1 cellular context compared by ENCODE assay signal in the genomic region with DNA sequence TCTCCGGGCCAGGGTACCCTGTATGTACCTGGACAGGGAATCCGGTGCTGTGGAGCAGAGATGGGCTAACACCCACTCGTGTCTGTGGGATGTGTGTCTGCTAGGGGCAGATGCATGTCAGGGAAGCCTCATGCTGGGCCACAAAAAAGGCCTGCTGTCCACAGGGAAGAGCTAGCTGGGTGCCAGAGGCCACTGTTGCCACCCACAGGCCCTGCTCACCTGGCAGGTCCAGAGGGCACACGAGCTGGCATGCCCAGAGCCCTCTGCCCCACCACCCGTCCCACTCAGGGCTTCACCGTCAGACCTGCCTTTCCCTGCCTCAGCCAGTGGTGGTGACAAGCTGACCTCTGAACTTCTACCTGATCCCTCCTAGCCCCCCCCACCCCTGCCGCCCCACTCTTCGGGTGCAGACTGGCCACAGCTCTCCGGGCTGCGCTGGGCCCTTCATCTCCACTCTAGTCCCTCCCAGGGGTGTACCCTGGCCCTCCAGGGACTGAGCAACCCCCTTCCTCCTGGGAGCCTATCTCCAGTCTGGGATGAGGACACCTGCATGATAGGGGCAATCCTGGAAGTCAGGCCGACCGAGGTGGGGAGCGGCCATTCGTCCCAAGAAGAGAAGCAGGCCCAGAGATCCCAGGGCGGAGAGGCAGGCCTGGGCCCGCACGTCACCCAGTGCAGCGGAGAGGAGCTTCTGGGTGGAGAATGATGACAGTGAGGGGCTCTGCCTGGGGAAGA.
TF ChIP-seq lines count a peak whose summit lies in the region.

No MANE protein-coding gene starts in this region.

TF ChIP-seq in K562, 482 proteins besides CTCF, POLR2A, EP300 and RAD21 (continued from another document and continues in another):
- TF ChIP-seq, protein P1, sequence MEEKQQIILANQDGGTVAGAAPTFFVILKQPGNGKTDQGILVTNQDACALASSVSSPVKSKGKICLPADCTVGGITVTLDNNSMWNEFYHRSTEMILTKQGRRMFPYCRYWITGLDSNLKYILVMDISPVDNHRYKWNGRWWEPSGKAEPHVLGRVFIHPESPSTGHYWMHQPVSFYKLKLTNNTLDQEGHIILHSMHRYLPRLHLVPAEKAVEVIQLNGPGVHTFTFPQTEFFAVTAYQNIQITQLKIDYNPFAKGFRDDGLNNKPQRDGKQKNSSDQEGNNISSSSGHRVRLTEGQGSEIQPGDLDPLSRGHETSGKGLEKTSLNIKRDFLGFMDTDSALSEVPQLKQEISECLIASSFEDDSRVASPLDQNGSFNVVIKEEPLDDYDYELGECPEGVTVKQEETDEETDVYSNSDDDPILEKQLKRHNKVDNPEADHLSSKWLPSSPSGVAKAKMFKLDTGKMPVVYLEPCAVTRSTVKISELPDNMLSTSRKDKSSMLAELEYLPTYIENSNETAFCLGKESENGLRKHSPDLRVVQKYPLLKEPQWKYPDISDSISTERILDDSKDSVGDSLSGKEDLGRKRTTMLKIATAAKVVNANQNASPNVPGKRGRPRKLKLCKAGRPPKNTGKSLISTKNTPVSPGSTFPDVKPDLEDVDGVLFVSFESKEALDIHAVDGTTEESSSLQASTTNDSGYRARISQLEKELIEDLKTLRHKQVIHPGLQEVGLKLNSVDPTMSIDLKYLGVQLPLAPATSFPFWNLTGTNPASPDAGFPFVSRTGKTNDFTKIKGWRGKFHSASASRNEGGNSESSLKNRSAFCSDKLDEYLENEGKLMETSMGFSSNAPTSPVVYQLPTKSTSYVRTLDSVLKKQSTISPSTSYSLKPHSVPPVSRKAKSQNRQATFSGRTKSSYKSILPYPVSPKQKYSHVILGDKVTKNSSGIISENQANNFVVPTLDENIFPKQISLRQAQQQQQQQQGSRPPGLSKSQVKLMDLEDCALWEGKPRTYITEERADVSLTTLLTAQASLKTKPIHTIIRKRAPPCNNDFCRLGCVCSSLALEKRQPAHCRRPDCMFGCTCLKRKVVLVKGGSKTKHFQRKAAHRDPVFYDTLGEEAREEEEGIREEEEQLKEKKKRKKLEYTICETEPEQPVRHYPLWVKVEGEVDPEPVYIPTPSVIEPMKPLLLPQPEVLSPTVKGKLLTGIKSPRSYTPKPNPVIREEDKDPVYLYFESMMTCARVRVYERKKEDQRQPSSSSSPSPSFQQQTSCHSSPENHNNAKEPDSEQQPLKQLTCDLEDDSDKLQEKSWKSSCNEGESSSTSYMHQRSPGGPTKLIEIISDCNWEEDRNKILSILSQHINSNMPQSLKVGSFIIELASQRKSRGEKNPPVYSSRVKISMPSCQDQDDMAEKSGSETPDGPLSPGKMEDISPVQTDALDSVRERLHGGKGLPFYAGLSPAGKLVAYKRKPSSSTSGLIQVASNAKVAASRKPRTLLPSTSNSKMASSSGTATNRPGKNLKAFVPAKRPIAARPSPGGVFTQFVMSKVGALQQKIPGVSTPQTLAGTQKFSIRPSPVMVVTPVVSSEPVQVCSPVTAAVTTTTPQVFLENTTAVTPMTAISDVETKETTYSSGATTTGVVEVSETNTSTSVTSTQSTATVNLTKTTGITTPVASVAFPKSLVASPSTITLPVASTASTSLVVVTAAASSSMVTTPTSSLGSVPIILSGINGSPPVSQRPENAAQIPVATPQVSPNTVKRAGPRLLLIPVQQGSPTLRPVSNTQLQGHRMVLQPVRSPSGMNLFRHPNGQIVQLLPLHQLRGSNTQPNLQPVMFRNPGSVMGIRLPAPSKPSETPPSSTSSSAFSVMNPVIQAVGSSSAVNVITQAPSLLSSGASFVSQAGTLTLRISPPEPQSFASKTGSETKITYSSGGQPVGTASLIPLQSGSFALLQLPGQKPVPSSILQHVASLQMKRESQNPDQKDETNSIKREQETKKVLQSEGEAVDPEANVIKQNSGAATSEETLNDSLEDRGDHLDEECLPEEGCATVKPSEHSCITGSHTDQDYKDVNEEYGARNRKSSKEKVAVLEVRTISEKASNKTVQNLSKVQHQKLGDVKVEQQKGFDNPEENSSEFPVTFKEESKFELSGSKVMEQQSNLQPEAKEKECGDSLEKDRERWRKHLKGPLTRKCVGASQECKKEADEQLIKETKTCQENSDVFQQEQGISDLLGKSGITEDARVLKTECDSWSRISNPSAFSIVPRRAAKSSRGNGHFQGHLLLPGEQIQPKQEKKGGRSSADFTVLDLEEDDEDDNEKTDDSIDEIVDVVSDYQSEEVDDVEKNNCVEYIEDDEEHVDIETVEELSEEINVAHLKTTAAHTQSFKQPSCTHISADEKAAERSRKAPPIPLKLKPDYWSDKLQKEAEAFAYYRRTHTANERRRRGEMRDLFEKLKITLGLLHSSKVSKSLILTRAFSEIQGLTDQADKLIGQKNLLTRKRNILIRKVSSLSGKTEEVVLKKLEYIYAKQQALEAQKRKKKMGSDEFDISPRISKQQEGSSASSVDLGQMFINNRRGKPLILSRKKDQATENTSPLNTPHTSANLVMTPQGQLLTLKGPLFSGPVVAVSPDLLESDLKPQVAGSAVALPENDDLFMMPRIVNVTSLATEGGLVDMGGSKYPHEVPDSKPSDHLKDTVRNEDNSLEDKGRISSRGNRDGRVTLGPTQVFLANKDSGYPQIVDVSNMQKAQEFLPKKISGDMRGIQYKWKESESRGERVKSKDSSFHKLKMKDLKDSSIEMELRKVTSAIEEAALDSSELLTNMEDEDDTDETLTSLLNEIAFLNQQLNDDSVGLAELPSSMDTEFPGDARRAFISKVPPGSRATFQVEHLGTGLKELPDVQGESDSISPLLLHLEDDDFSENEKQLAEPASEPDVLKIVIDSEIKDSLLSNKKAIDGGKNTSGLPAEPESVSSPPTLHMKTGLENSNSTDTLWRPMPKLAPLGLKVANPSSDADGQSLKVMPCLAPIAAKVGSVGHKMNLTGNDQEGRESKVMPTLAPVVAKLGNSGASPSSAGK (IDR thresholded peaks at IDR 0.05): no peak
- TF ChIP-seq NR1H2 (CRISPR knock-in tag; IDR thresholded peaks at IDR 0.05) (no peak), SRSF9 (IDR thresholded peaks at IDR 0.05; ENCODE audit: borderline replicate concordance, low read depth, low read length) (no peak), RBFOX2 (IDR thresholded peaks at IDR 0.05; ENCODE audit: low read depth, low read length) (no peak), SMAD1 (IDR thresholded peaks at IDR 0.05; ENCODE audit: low read depth, low read length, partially characterized antibody) (no peak), HMG20B (CRISPR knock-in tag; IDR thresholded peaks at IDR 0.05) (no peak), NRF1 (conservative IDR thresholded peaks at IDR 0.05 in 1 of 2, IDR thresholded peaks at IDR 0.05 in 1 of 2) (no peak; a peak in 1 of 4 replicates), MAFG (tag; conservative IDR thresholded peaks at IDR 0.05) (no peak), CHD1 (IDR thresholded peaks at IDR 0.05; ENCODE audit: low read length) (no peak), ZNF316 (IDR thresholded peaks at IDR 0.05) (no peak), LEF1 (IDR thresholded peaks at IDR 0.05) (no peak), BCOR (IDR thresholded peaks at IDR 0.05) (no peak), ETV1 (tag; conservative IDR thresholded peaks at IDR 0.05; ENCODE audit: low read depth) (no peak), ZBTB8A (IDR thresholded peaks at IDR 0.05; ENCODE audit: partially characterized antibody) (no peak), ZNF695 (CRISPR knock-in tag; IDR thresholded peaks at IDR 0.05) (no peak), CBFB (CRISPR knock-in tag; IDR thresholded peaks at IDR 0.05) (0 out of 2 replicates have a peak, but pooled peaks have one; percentile 25), ZNF23 (CRISPR knock-in tag; IDR thresholded peaks at IDR 0.05) (no peak), GATAD2A (IDR thresholded peaks at IDR 0.05) (no peak), ZNF785 (CRISPR knock-in tag; IDR thresholded peaks at IDR 0.05) (no peak), FOXJ3 (CRISPR knock-in tag; IDR thresholded peaks at IDR 0.05) (no peak), BRD9 (IDR thresholded peaks at IDR 0.05; ENCODE audit: low read depth, partially characterized antibody) (no peak), THRAP3 (IDR thresholded peaks at IDR 0.05; ENCODE audit: borderline replicate concordance) (no peak), RBM22 (IDR thresholded peaks at IDR 0.05; ENCODE audit: low read depth, low read length, poor library complexity, severe bottlenecking) (no peak), SAP30 (IDR thresholded peaks at IDR 0.05; ENCODE audit: borderline replicate concordance, insufficient read depth, low read depth, low read length, poor library complexity, severe bottlenecking) (peak; percentile 18)
- TF ChIP-seq, protein P2, sequence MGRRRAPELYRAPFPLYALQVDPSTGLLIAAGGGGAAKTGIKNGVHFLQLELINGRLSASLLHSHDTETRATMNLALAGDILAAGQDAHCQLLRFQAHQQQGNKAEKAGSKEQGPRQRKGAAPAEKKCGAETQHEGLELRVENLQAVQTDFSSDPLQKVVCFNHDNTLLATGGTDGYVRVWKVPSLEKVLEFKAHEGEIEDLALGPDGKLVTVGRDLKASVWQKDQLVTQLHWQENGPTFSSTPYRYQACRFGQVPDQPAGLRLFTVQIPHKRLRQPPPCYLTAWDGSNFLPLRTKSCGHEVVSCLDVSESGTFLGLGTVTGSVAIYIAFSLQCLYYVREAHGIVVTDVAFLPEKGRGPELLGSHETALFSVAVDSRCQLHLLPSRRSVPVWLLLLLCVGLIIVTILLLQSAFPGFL (CRISPR knock-in tag; IDR thresholded peaks at IDR 0.05): no peak
- TF ChIP-seq, protein P3, sequence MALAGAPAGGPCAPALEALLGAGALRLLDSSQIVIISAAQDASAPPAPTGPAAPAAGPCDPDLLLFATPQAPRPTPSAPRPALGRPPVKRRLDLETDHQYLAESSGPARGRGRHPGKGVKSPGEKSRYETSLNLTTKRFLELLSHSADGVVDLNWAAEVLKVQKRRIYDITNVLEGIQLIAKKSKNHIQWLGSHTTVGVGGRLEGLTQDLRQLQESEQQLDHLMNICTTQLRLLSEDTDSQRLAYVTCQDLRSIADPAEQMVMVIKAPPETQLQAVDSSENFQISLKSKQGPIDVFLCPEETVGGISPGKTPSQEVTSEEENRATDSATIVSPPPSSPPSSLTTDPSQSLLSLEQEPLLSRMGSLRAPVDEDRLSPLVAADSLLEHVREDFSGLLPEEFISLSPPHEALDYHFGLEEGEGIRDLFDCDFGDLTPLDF (CRISPR knock-in tag; IDR thresholded peaks at IDR 0.05): no peak
- TF ChIP-seq, protein P4, sequence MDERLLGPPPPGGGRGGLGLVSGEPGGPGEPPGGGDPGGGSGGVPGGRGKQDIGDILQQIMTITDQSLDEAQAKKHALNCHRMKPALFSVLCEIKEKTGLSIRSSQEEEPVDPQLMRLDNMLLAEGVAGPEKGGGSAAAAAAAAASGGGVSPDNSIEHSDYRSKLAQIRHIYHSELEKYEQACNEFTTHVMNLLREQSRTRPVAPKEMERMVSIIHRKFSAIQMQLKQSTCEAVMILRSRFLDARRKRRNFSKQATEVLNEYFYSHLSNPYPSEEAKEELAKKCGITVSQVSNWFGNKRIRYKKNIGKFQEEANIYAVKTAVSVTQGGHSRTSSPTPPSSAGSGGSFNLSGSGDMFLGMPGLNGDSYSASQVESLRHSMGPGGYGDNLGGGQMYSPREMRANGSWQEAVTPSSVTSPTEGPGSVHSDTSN (CRISPR knock-in tag; IDR thresholded peaks at IDR 0.05; ENCODE audit: low read depth): no peak
- TF ChIP-seq, protein P4 (tag; conservative IDR thresholded peaks at IDR 0.05; ENCODE audit: low read depth): no peak
- TF ChIP-seq, protein P5, sequence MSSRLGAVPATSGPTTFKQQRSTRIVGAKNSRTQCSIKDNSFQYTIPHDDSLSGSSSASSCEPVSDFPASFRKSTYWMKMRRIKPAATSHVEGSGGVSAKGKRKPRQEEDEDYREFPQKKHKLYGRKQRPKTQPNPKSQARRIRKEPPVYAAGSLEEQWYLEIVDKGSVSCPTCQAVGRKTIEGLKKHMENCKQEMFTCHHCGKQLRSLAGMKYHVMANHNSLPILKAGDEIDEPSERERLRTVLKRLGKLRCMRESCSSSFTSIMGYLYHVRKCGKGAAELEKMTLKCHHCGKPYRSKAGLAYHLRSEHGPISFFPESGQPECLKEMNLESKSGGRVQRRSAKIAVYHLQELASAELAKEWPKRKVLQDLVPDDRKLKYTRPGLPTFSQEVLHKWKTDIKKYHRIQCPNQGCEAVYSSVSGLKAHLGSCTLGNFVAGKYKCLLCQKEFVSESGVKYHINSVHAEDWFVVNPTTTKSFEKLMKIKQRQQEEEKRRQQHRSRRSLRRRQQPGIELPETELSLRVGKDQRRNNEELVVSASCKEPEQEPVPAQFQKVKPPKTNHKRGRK (tag; IDR thresholded peaks at IDR 0.05): no peak
- TF ChIP-seq, protein P6, sequence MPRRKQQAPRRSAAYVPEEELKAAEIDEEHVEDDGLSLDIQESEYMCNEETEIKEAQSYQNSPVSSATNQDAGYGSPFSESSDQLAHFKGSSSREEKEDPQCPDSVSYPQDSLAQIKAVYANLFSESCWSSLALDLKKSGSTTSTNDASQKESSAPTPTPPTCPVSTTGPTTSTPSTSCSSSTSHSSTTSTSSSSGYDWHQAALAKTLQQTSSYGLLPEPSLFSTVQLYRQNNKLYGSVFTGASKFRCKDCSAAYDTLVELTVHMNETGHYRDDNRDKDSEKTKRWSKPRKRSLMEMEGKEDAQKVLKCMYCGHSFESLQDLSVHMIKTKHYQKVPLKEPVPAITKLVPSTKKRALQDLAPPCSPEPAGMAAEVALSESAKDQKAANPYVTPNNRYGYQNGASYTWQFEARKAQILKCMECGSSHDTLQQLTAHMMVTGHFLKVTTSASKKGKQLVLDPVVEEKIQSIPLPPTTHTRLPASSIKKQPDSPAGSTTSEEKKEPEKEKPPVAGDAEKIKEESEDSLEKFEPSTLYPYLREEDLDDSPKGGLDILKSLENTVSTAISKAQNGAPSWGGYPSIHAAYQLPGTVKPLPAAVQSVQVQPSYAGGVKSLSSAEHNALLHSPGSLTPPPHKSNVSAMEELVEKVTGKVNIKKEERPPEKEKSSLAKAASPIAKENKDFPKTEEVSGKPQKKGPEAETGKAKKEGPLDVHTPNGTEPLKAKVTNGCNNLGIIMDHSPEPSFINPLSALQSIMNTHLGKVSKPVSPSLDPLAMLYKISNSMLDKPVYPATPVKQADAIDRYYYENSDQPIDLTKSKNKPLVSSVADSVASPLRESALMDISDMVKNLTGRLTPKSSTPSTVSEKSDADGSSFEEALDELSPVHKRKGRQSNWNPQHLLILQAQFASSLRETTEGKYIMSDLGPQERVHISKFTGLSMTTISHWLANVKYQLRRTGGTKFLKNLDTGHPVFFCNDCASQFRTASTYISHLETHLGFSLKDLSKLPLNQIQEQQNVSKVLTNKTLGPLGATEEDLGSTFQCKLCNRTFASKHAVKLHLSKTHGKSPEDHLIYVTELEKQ (CRISPR knock-in tag; IDR thresholded peaks at IDR 0.05): no peak
- TF ChIP-seq, protein P7, sequence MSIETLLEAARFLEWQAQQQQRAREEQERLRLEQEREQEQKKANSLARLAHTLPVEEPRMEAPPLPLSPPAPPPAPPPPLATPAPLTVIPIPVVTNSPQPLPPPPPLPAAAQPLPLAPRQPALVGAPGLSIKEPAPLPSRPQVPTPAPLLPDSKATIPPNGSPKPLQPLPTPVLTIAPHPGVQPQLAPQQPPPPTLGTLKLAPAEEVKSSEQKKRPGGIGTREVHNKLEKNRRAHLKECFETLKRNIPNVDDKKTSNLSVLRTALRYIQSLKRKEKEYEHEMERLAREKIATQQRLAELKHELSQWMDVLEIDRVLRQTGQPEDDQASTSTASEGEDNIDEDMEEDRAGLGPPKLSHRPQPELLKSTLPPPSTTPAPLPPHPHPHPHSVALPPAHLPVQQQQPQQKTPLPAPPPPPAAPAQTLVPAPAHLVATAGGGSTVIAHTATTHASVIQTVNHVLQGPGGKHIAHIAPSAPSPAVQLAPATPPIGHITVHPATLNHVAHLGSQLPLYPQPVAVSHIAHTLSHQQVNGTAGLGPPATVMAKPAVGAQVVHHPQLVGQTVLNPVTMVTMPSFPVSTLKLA (conservative IDR thresholded peaks at IDR 0.05): 0 out of 4 replicates have a peak, but pooled peaks of 1 of the 2 experiments have one; percentile 15
